In genomic region chr3:42031808-42032475, GRCh38 we compare ENCODE assay signal across 9 cellular contexts. TPM values are rescaled to one million over a fixed set of nuclear protein-coding genes. Genes with fewer than 3 reads are reported as not detected.
DNase-seq lines count a peak whose midpoint lies in the region; ATAC-seq and TF ChIP-seq lines count a peak whose summit lies in the region.
"Had no signal": no experiment of that assay in that cellular context is flagged by ENCODE, and none has a peak within 500 bp of the region (broad histone marks: within the 10 kb centered on the region; RNA-seq: fewer than 3 reads in every experiment).

No MANE protein-coding gene starts in this region.

- H3K4me3 Mint-ChIP-seq in activated CD8-positive, alpha-beta memory T cell treated with anti-CD3 and anti-CD28 coated beads, Interleukin-2, amount 10 ng/mL, durations not matched to agents 7 days and 5 days = no peak overlapping the region
- no peak overlapping the region for H3K4me3 Mint-ChIP-seq in CD8-positive, alpha-beta T cell

- peaks cover 1% of the 10 kb centered on the region for H3K4me1 Mint-ChIP-seq in activated CD8-positive, alpha-beta memory T cell treated with anti-CD3 and anti-CD28 coated beads, Interleukin-2, amount 10 ng/mL, durations not matched to agents 7 days and 5 days
- H3K4me1 Mint-ChIP-seq in CD8-positive, alpha-beta T cell (ENCODE audit: low read depth) = peaks cover 24% of the 10 kb centered on the region

- peaks cover 14% of the 10 kb centered on the region for H3K36me3 Mint-ChIP-seq in activated CD8-positive, alpha-beta memory T cell treated with anti-CD3 and anti-CD28 coated beads, Interleukin-2, amount 10 ng/mL, durations not matched to agents 7 days and 5 days
- H3K36me3 Mint-ChIP-seq in CD8-positive, alpha-beta T cell = peaks cover 21% of the 10 kb centered on the region

- 36 to 39% (median 37%) methylated on average over 8 of the region's 8 CpGs for WGBS in psoas muscle, 3 donors

- intact Hi-C loops in psoas muscle (cut with DNase I) = no loop called here
- intact Hi-C loops in CD8-positive, alpha-beta T cell (cut with DNase I, micrococcal nuclease) = no loop called here

- DNase-seq in EH (ENCODE audit: low read depth) (peak; percentile 81), right atrium auricular region (ENCODE audit: low spot score) (peak; percentile 58), psoas muscle (no peak), mesenteric fat pad (ENCODE audit: low spot score) (no peak)
- peak; percentile 26 for DNase-seq in activated CD8-positive, alpha-beta memory T cell treated with anti-CD3 and anti-CD28 coated beads, Interleukin-2, amount 10 ng/mL, durations not matched to agents 7 days and 5 days
- no peak for DNase-seq in activated CD4-positive, alpha-beta T cell treated with anti-CD3 and anti-CD28 coated beads, Interleukin-2, amount 50 U/mL, for 48 hours
- no peak for DNase-seq in CD8-positive, alpha-beta T cell
- DNase-seq: erythroblast had no signal

- TF ChIP-seq CTCF in right atrium auricular region (IDR thresholded peaks at IDR 0.05) (no peak), psoas muscle (IDR thresholded peaks at IDR 0.05) (no peak)
- no peak for TF ChIP-seq CTCF in CD8-positive, alpha-beta T cell (IDR thresholded peaks at IDR 0.05)

- POLR2A ChIA-PET in CD8-positive, alpha-beta T cell (lab: Charles Lee) = no interaction called here

- no peaks in the 10 kb centered on the region for H3K27me3 Mint-ChIP-seq in activated CD8-positive, alpha-beta memory T cell treated with anti-CD3 and anti-CD28 coated beads, Interleukin-2, amount 10 ng/mL, durations not matched to agents 7 days and 5 days
- H3K27me3 Mint-ChIP-seq in CD8-positive, alpha-beta T cell (ENCODE audit: low read depth) = no peaks in the 10 kb centered on the region

- ATAC-seq in activated CD8-positive, alpha-beta memory T cell treated with anti-CD3 and anti-CD28 coated beads, Interleukin-2, amount 10 ng/mL, durations not matched to agents 7 days and 5 days = no peak
- ATAC-seq in psoas muscle (no peak), GM19324 (IDR thresholded peaks at IDR 0.05; ENCODE audit: low FRiP score, unreplicated experiment) (no peak)
- no peak for ATAC-seq in CD8-positive, alpha-beta T cell

- H3K27ac ChIP-seq in right atrium auricular region (peak overlapping the region; percentile 85 to 88), psoas muscle (peak overlapping the region; percentile 92)
- no peak overlapping the region for H3K27ac ChIP-seq in CD8-positive, alpha-beta T cell (ENCODE audit: low read depth, low read length)

- no peak overlapping the region for H3K27ac Mint-ChIP-seq in activated CD8-positive, alpha-beta memory T cell treated with anti-CD3 and anti-CD28 coated beads, Interleukin-2, amount 10 ng/mL, durations not matched to agents 7 days and 5 days
- no peak overlapping the region for H3K27ac Mint-ChIP-seq in CD8-positive, alpha-beta T cell

- no peaks in the 10 kb centered on the region for H3K27me3 ChIP-seq in right atrium auricular region
- H3K27me3 ChIP-seq in psoas muscle (ENCODE audit: insufficient read depth in 3 of 3, low read length in 2 of 3) = no peaks in the 10 kb centered on the region
- no peaks in the 10 kb centered on the region for H3K27me3 ChIP-seq in CD8-positive, alpha-beta T cell (ENCODE audit: insufficient read depth, low read length)

- H3K4me3 ChIP-seq in right atrium auricular region (no peak overlapping the region), psoas muscle (no peak overlapping the region)
- H3K4me3 ChIP-seq in CD8-positive, alpha-beta T cell (ENCODE audit: low read depth, low read length) = no peak overlapping the region

- H3K4me1 ChIP-seq in right atrium auricular region (peaks cover 0 to 78% of the 10 kb centered on the region in 2 donors), psoas muscle (peaks cover 74% of the 10 kb centered on the region)
- H3K4me1 ChIP-seq in CD8-positive, alpha-beta T cell (ENCODE audit: insufficient read depth, low read length) = no peaks in the 10 kb centered on the region

- peaks cover 4% of the 10 kb centered on the region for H3K9me3 Mint-ChIP-seq in activated CD8-positive, alpha-beta memory T cell treated with anti-CD3 and anti-CD28 coated beads, Interleukin-2, amount 10 ng/mL, durations not matched to agents 7 days and 5 days (ENCODE audit: low read depth)
- no peaks in the 10 kb centered on the region for H3K9me3 Mint-ChIP-seq in CD8-positive, alpha-beta T cell

- H3K36me3 ChIP-seq in right atrium auricular region (peaks cover 8% of the 10 kb centered on the region), psoas muscle (ENCODE audit: insufficient read depth in 1 of 2, low read depth in 1 of 2) (peaks cover 0 to 12% of the 10 kb centered on the region in 2 donors)
- H3K36me3 ChIP-seq in CD8-positive, alpha-beta T cell (ENCODE audit: insufficient read depth, low read length) = no peaks in the 10 kb centered on the region

- CTCF ChIA-PET in activated CD8-positive, alpha-beta memory T cell treated with anti-CD3 and anti-CD28 coated beads, Interleukin-2, amount 10 ng/mL, durations not matched to agents 7 days and 5 days (lab: Charles Lee) = no interaction called here
- CTCF ChIA-PET in CD8-positive, alpha-beta T cell (lab: Charles Lee) = no interaction called here

- H3K9me3 ChIP-seq in right atrium auricular region = no peaks in the 10 kb centered on the region
- H3K9me3 ChIP-seq in psoas muscle = no peaks in the 10 kb centered on the region
- no peaks in the 10 kb centered on the region for H3K9me3 ChIP-seq in CD8-positive, alpha-beta T cell (ENCODE audit: low read length)

RNA-seq across cellular contexts. Expression of gene TRAK1, which starts 59.2 kb away (rescaled TPM):
- total RNA-seq in activated CD8-positive, alpha-beta memory T cell treated with anti-CD3 and anti-CD28 coated beads, Interleukin-2, amount 10 ng/mL, durations not matched to agents 7 days and 5 days = 10 to 100 TPM; 27.3 to 31.1 TPM
- total RNA-seq in right atrium auricular region (100 to 1,000 TPM; 172 to 259 TPM), psoas muscle (100 to 1,000 TPM in 3 of 4 donors, 10 to 100 TPM in 1; 94.8 to 128 (median 120) TPM), mesenteric fat pad (38.3 TPM)
- polyA plus RNA-seq in psoas muscle = 10 to 100 TPM; 30.8 to 68.2 (median 45.2) TPM
- total RNA-seq in CD8-positive, alpha-beta T cell = 10 to 100 TPM; 21.6 to 22.8 TPM

Comparison
In these comparisons a context has a peak if more than half of its experiments do, and no peak if none do; other contexts are left out.
1. DNase-seq: peak in EH (single experiment), activated CD8-positive, alpha-beta memory T cell treated with anti-CD3 and anti-CD28 coated beads, Interleukin-2, amount 10 ng/mL, durations not matched to agents 7 days and 5 days (single experiment) and right atrium auricular region (single experiment); none in psoas muscle (0 of 2), mesenteric fat pad (single experiment), activated CD4-positive, alpha-beta T cell treated with anti-CD3 and anti-CD28 coated beads, Interleukin-2, amount 50 U/mL, for 48 hours (0 of 2) and CD8-positive, alpha-beta T cell (0 of 7).